Comparison of ENCODE assay signal across 24 cellular contexts in genomic region chr3:163422671-163423070, GRCh38.
"Had no signal": no experiment of that assay in that cellular context is flagged by ENCODE, and none has a peak within 500 bp of the region (broad histone marks: within the 10 kb centered on the region; RNA-seq: fewer than 3 reads in every experiment).

No MANE protein-coding gene starts in this region.

- DNase-seq: activated CD4-positive, alpha-beta T cell treated with anti-CD3 and anti-CD28 coated beads for 4 hours; activated CD8-positive, alpha-beta memory T cell treated with anti-CD3 and anti-CD28 coated beads, Interleukin-2, amount 50 U/mL, for 48 hours; activated CD8-positive, alpha-beta T cell treated with anti-CD3 and anti-CD28 coated beads for 36 hours; activated naive CD4-positive, alpha-beta T cell treated with anti-CD3 and anti-CD28 coated beads, Interleukin-2, amount 50 U/mL, for 16 hours; activated naive CD8-positive, alpha-beta T cell treated with anti-CD3 and anti-CD28 coated beads, Interleukin-2, amount 10 ng/mL, durations not matched to agents 7 days and 5 days; activated T-cell treated with anti-CD3 and anti-CD28 coated beads, Interleukin-2, amount 50 U/mL, for 1 hour; adrenal gland; anterior cingulate cortex; caudate nucleus; MM.1S; NCI-H1436; NCI-H1694 treated with DMSO at 0.1 percent for 48 hours; NCI-H2029 treated with DMSO at 0.1 percent for 48 hours; NCI-H2171; NCI-H2227 treated with DMSO at 0.1 percent for 48 hours; NCI-H446 treated with DMSO at 0.1 percent for 48 hours; NCI-H524 treated with DMSO at 0.1 percent for 48 hours; SHP77 treated with DMSO at 0.1 percent for 48 hours; T-cell; T-helper 2 cell; T1000 had no signal

- H3K9me3 ChIP-seq: adrenal gland, breast epithelium had no signal

- H3K9me3 Mint-ChIP-seq: activated naive CD8-positive, alpha-beta T cell treated with anti-CD3 and anti-CD28 coated beads, Interleukin-2, amount 10 ng/mL, durations not matched to agents 7 days and 5 days had no signal

- H3K36me3 Mint-ChIP-seq: activated naive CD8-positive, alpha-beta T cell treated with anti-CD3 and anti-CD28 coated beads, Interleukin-2, amount 10 ng/mL, durations not matched to agents 7 days and 5 days; T-cell had no signal

- H3K27ac Mint-ChIP-seq: activated CD8-positive, alpha-beta T cell treated with anti-CD3 and anti-CD28 coated beads for 36 hours; activated naive CD8-positive, alpha-beta T cell treated with anti-CD3 and anti-CD28 coated beads, Interleukin-2, amount 10 ng/mL, durations not matched to agents 7 days and 5 days; T-cell had no signal

- H3K27me3 ChIP-seq: adrenal gland, breast epithelium had no signal

- H3K4me3 ChIP-seq: adrenal gland, breast epithelium had no signal

- H3K27me3 Mint-ChIP-seq: activated CD8-positive, alpha-beta T cell treated with anti-CD3 and anti-CD28 coated beads for 36 hours; activated naive CD8-positive, alpha-beta T cell treated with anti-CD3 and anti-CD28 coated beads, Interleukin-2, amount 10 ng/mL, durations not matched to agents 7 days and 5 days; T-cell had no signal

- H3K4me1 Mint-ChIP-seq: activated naive CD8-positive, alpha-beta T cell treated with anti-CD3 and anti-CD28 coated beads, Interleukin-2, amount 10 ng/mL, durations not matched to agents 7 days and 5 days; T-cell had no signal

- ATAC-seq: activated CD4-positive, CD25-positive, alpha-beta regulatory T cell treated with anti-CD3 and anti-CD28 coated beads, Interleukin-2, amount 50 U/mL, for 24 hours; activated CD8-positive, alpha-beta T cell treated with anti-CD3 and anti-CD28 coated beads for 36 hours; T-cell had no signal

- H3K4me1 ChIP-seq: adrenal gland, breast epithelium had no signal

- H3K36me3 ChIP-seq: adrenal gland, breast epithelium had no signal

- H3K27ac ChIP-seq: adrenal gland, breast epithelium, VCaP had no signal

- H3K4me3 Mint-ChIP-seq: activated CD8-positive, alpha-beta T cell treated with anti-CD3 and anti-CD28 coated beads for 36 hours; activated naive CD8-positive, alpha-beta T cell treated with anti-CD3 and anti-CD28 coated beads, Interleukin-2, amount 10 ng/mL, durations not matched to agents 7 days and 5 days; T-cell had no signal
